Comparison of ENCODE assay signal across 8 cellular contexts in the genomic region with DNA sequence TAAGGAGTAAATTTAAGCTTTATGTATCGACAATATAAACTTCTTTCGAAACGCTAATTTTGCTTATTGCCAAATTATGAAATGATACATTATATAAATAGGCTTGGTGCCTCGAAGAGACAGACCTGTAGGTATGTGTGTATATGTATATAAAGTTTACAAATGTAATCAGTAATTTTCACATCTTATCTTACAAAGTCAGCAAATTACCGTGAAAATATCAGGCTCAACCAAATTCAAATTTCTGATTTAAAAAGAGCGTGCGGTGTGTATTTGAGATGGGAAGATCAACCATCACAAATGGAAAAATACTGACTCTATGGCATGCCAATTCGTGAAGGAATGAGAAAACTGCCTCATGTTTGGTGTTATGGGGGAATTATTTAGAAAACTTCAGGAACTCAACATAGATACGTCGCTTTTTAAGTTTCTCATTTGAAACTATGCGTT. TPM values are rescaled to one million over a fixed set of nuclear protein-coding genes. Genes with fewer than 3 reads are reported as not detected.
DNase-seq lines count a peak whose midpoint lies in the region; ATAC-seq and TF ChIP-seq lines count a peak whose summit lies in the region.

No MANE protein-coding gene starts in this region.

- in situ Hi-C loops in brain microvascular endothelial cell (cut with HindIII; ENCODE audit: low pct_ligation_motif_present, low sequenced_read_pairs) = no loop called here

- H3K4me2 ChIP-seq in mesenchymal stem cell (ENCODE audit: low read length, poor library complexity, severe bottlenecking) = peak overlapping the region; percentile 78

- H3K4me1 ChIP-seq in mesenchymal stem cell (ENCODE audit: control insufficient read depth, insufficient read depth, low read depth, low read length) (peaks cover 4% of the 10 kb centered on the region), upper lobe of left lung (peaks cover 15 to 42% (median 21%) of the 10 kb centered on the region in 4 donors)

- H2AK5ac ChIP-seq in mesenchymal stem cell (ENCODE audit: low read length, severe bottlenecking) = no peak overlapping the region

- H3K14ac ChIP-seq in mesenchymal stem cell (ENCODE audit: low read length in 2 of 2) = no peak overlapping the region

- no peak for ATAC-seq in upper lobe of left lung (ENCODE audit: low FRiP score in 2 of 2)
- no peak for ATAC-seq in GM19023 (IDR thresholded peaks at IDR 0.05; ENCODE audit: unreplicated experiment)

- CTCF ChIA-PET in activated naive CD4-positive, alpha-beta T cell treated with anti-CD3 and anti-CD28 coated beads, Interleukin-2, amount 10 ng/mL, durations not matched to agents 7 days and 5 days (lab: Charles Lee) = no interaction called here

- no peak for TF ChIP-seq EP300 in upper lobe of left lung (IDR thresholded peaks at IDR 0.05)

- 1% methylated on average over 6 of the region's 11 CpGs for WGBS in mesenchymal stem cell
- WGBS in upper lobe of left lung, 2 donors = 32 to 40% methylated on average over 11 of the region's 11 CpGs

- H2BK12ac ChIP-seq in mesenchymal stem cell (ENCODE audit: low read length in 2 of 2) = no peak overlapping the region

- TF ChIP-seq CTCF in brain microvascular endothelial cell (IDR thresholded peaks at IDR 0.05; ENCODE audit: low read depth, low read length, missing control alignments) = no peak
- TF ChIP-seq CTCF in upper lobe of left lung (IDR thresholded peaks at IDR 0.05) = no peak

- no peaks in the 10 kb centered on the region for H3K36me3 ChIP-seq in brain microvascular endothelial cell (replicated peaks)
- peaks cover 1 to 30% of the 10 kb centered on the region in 2 experiments for H3K36me3 ChIP-seq in mesenchymal stem cell (ENCODE audit: control insufficient read depth in 1 of 2, insufficient read depth in 2 of 2, low read depth in 1 of 2, low read length in 2 of 2)
- peaks cover 0 to 20% (median 0%) of the 10 kb centered on the region in 4 donors for H3K36me3 ChIP-seq in upper lobe of left lung

- H4K91ac ChIP-seq in mesenchymal stem cell (ENCODE audit: low read length) = no peak overlapping the region

- H3K4me3 ChIP-seq in brain microvascular endothelial cell (ENCODE audit: low read depth, low read length) (peak overlapping the region; percentile 86), mesenchymal stem cell (ENCODE audit: insufficient read depth in 1 of 2, low read depth in 1 of 2, low read length in 2 of 2) (peak overlapping the region; percentile 76 to 99), upper lobe of left lung (peak overlapping the region; percentile 71 to 74 (median 72))

- H2BK15ac ChIP-seq in mesenchymal stem cell (ENCODE audit: low read depth, poor library complexity, severe bottlenecking) = no peak overlapping the region

- peak overlapping the region; percentile 73 for H2BK120ac ChIP-seq in mesenchymal stem cell (ENCODE audit: low read depth, low read length)

- peak overlapping the region; percentile 47 to 84 for H3K4ac ChIP-seq in mesenchymal stem cell (ENCODE audit: low read depth in 1 of 2, low read length in 2 of 2)

- H3K27ac ChIP-seq in brain microvascular endothelial cell (peak overlapping the region; percentile 55), mesenchymal stem cell (ENCODE audit: low read length, poor library complexity, severe bottlenecking) (peak overlapping the region; percentile 49), upper lobe of left lung (peak overlapping the region; percentile 78 to 87 (median 86))

- no peak overlapping the region for H2BK5ac ChIP-seq in mesenchymal stem cell (ENCODE audit: low read depth, low read length, poor library complexity, severe bottlenecking)

- peak overlapping the region; percentile 93 for H2AFZ ChIP-seq in mesenchymal stem cell (ENCODE audit: low read depth, low read length)

- H3K9me3 ChIP-seq in mesenchymal stem cell (ENCODE audit: control insufficient read depth, low read length) (no peaks in the 10 kb centered on the region), upper lobe of left lung (no peaks in the 10 kb centered on the region)

- peaks cover 44% of the 10 kb centered on the region for H3K4me1 Mint-ChIP-seq in activated naive CD4-positive, alpha-beta T cell treated with anti-CD3 and anti-CD28 coated beads, Interleukin-2, amount 10 ng/mL, durations not matched to agents 7 days and 5 days

- no peaks in the 10 kb centered on the region for H3K27me3 ChIP-seq in brain microvascular endothelial cell (replicated peaks)
- H3K27me3 ChIP-seq in mesenchymal stem cell (ENCODE audit: control insufficient read depth in 1 of 2, insufficient read depth in 1 of 2, low read length in 2 of 2) = no peaks in the 10 kb centered on the region
- H3K27me3 ChIP-seq in upper lobe of left lung = no peaks in the 10 kb centered on the region

- H3K27ac Mint-ChIP-seq in activated naive CD4-positive, alpha-beta T cell treated with anti-CD3 and anti-CD28 coated beads, Interleukin-2, amount 10 ng/mL, durations not matched to agents 7 days and 5 days = peak overlapping the region; percentile 93

- H3K36me3 Mint-ChIP-seq in activated naive CD4-positive, alpha-beta T cell treated with anti-CD3 and anti-CD28 coated beads, Interleukin-2, amount 10 ng/mL, durations not matched to agents 7 days and 5 days = peaks cover 20% of the 10 kb centered on the region

- H3K27me3 Mint-ChIP-seq in activated naive CD4-positive, alpha-beta T cell treated with anti-CD3 and anti-CD28 coated beads, Interleukin-2, amount 10 ng/mL, durations not matched to agents 7 days and 5 days = no peaks in the 10 kb centered on the region

- H3K23ac ChIP-seq in mesenchymal stem cell (ENCODE audit: low read length in 2 of 2) = no peak overlapping the region

- peak overlapping the region; percentile 76 to 92 for H3K18ac ChIP-seq in mesenchymal stem cell (ENCODE audit: low read depth in 1 of 2, low read length in 2 of 2)

- no peaks in the 10 kb centered on the region for H3K9me3 Mint-ChIP-seq in activated naive CD4-positive, alpha-beta T cell treated with anti-CD3 and anti-CD28 coated beads, Interleukin-2, amount 10 ng/mL, durations not matched to agents 7 days and 5 days

- H3K9ac ChIP-seq in mesenchymal stem cell (ENCODE audit: low read length) = peak overlapping the region; percentile 97

- no peak for DNase-seq in activated naive CD4-positive, alpha-beta T cell treated with anti-CD3 and anti-CD28 coated beads, Interleukin-2, amount 10 ng/mL, durations not matched to agents 7 days and 5 days
- DNase-seq in activated naive CD4-positive, alpha-beta T cell treated with anti-CD3 and anti-CD28 coated beads, Interleukin-2, amount 50 U/mL, for 16 hours = no peak
- DNase-seq in brain microvascular endothelial cell (no peak), mesenchymal stem cell (no peak), upper lobe of left lung (no peak), DMS153 (lab: John Stamatoyannopoulos, UW) (no peak), NCI-H748 (lab: John Stamatoyannopoulos, UW; ENCODE audit: unreplicated experiment) (no peak)

- peak overlapping the region; percentile 97 for H4K8ac ChIP-seq in mesenchymal stem cell (ENCODE audit: low read length)

- peak overlapping the region; percentile 95 for H3K4me3 Mint-ChIP-seq in activated naive CD4-positive, alpha-beta T cell treated with anti-CD3 and anti-CD28 coated beads, Interleukin-2, amount 10 ng/mL, durations not matched to agents 7 days and 5 days

- TF ChIP-seq POLR2A in upper lobe of left lung (IDR thresholded peaks at IDR 0.05) = no peak

- peaks cover 8% of the 10 kb centered on the region for H3K79me1 ChIP-seq in mesenchymal stem cell (replicated peaks; ENCODE audit: low read length, poor library complexity, severe bottlenecking)

RNA-seq across cellular contexts. Expression of a gene that starts 0.5 kb away (rescaled TPM):
- polyA plus RNA-seq in mesenchymal stem cell (2013, experiment 1 of 2) = 120 TPM
- 121 TPM for polyA plus RNA-seq in mesenchymal stem cell (2013, experiment 2 of 2)
- 10 to 100 TPM; 18.5 to 46.8 (median 36.8) TPM for total RNA-seq in upper lobe of left lung

RNA-seq across cellular contexts. Expression of a gene that starts 0.6 kb away (rescaled TPM):
- polyA plus RNA-seq in mesenchymal stem cell (2013, experiment 1 of 2) = 69.3 TPM
- polyA plus RNA-seq in mesenchymal stem cell (2013, experiment 2 of 2) = 69.4 TPM
- total RNA-seq in upper lobe of left lung = 10 to 100 TPM; 24.5 to 69.1 (median 46.7) TPM
